9 cellular contexts compared by ENCODE assay signal in the genomic region with DNA sequence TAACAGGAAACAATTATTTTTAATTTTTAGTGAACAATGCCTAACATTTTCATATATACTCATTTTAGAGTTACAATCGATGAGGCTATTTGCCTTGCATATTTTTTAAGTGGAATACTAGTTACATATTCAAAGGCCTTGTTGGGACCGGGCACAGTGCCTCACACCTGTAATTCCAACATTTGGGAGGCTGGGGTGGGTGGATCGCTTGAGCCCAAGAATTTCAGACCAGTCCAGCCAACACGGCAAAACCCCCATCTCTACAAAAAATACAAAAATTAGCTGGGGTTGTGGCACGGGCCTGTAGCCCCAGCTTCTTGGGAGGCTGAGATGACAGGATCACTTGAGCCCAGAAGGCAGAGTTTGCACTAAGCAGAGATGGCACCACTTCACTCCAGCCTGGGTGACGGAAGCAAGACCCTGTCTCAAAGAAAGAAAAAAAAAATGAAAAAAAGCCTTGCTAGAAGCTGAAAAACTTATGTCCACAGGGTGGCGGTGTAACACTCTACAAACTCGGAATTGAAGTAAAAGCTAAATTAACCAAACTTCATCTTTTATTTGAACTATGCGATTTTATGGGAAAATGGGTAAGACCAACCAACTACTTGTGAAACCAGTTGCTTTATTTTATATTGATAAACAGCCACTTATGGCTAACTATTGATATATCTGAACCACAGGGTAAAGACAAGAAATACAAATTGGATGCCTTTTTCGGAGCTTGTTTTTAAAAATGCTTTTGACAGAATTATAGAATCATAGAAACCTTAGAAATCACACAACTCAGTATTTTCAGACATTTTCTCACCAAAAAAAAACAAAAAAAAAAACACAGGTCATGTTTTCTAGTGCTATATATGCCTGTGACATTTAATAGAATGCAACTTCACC. TPM values are rescaled to one million over a fixed set of nuclear protein-coding genes. Genes with fewer than 3 reads are reported as not detected.
A peak's percentile ranks its signal among the peaks of the same experiment; 100 is the strongest.
DNase-seq lines count a peak whose midpoint lies in the region; ATAC-seq and TF ChIP-seq lines count a peak whose summit lies in the region.
"Had no signal": no experiment of that assay in that cellular context is flagged by ENCODE, and none has a peak within 500 bp of the region (broad histone marks: within the 10 kb centered on the region; RNA-seq: fewer than 3 reads in every experiment).

No MANE protein-coding gene starts in this region.

- CTCF ChIA-PET in Calu3 (lab: Charles Lee): interaction anchor here (0.5 to 1.8 kb wide), 16 partner anchors 9 to 380 kb away, joined by 3 to 18 read pairs (median 4); partner anchors contain the start of genes GOPC and ROS1
- CTCF ChIA-PET in activated CD8-positive, alpha-beta memory T cell treated with anti-CD3 and anti-CD28 coated beads, Interleukin-2, amount 10 ng/mL, durations not matched to agents 7 days and 5 days (lab: Charles Lee): interaction anchor here (0.6 to 2.9 kb wide), 32 partner anchors 9 to 1401 kb away, joined by 3 to 69 read pairs (median 4); partner anchors contain the start of gene GOPC

- H3K9ac ChIP-seq in neural progenitor cell: no peak overlapping the region

- H2AFZ ChIP-seq in neural progenitor cell (replicated peaks): peak overlapping the region; percentile 62

- no TSS peak for BruUV-seq in Calu3 (replicated peaks; lab: Mats Ljungman, UMichigan)

- H3K4me1 ChIP-seq in neural progenitor cell: peaks cover 3% of the 10 kb centered on the region
- peaks cover 0 to 34% (median 6%) of the 10 kb centered on the region in 4 donors for H3K4me1 ChIP-seq in transverse colon

- H3K4me3 ChIP-seq in neural progenitor cell (no peak overlapping the region), transverse colon (no peak overlapping the region)

- no peaks in the 10 kb centered on the region for H3F3A ChIP-seq in neural progenitor cell (ENCODE audit: low read depth)

- H3K27ac ChIP-seq in neural progenitor cell (no peak overlapping the region), transverse colon (no peak overlapping the region)

- H3K36me3 ChIP-seq in neural progenitor cell: no peaks in the 10 kb centered on the region
- no peaks in the 10 kb centered on the region for H3K36me3 ChIP-seq in transverse colon

- ATAC-seq in HG03354 (IDR thresholded peaks at IDR 0.05; ENCODE audit: poor library complexity, severe bottlenecking, unreplicated experiment) (peak; percentile 65), HG02763 (IDR thresholded peaks at IDR 0.05; ENCODE audit: unreplicated experiment) (no peak)
- peak; percentile 47 for ATAC-seq in activated CD8-positive, alpha-beta memory T cell treated with anti-CD3 and anti-CD28 coated beads, Interleukin-2, amount 10 ng/mL, durations not matched to agents 7 days and 5 days

- TF ChIP-seq CTCF in Calu3 (IDR thresholded peaks at IDR 0.05; ENCODE audit: unreplicated experiment): peak; percentile 72
- TF ChIP-seq CTCF in neural progenitor cell (IDR thresholded peaks at IDR 0.05): peak; percentile 91
- TF ChIP-seq CTCF in transverse colon (IDR thresholded peaks at IDR 0.05): peak; percentile 64 to 83 (median 72)

- WGBS in transverse colon (ENCODE audit: low coverage in 1 of 2), 2 donors: 27 to 34% methylated on average over 7 to 10 of the region's 10 CpGs

- H3K4me2 ChIP-seq in neural progenitor cell: no peak overlapping the region

- H3K27ac Mint-ChIP-seq in Calu3 (ENCODE audit: unreplicated experiment): peak overlapping the region; percentile 33
- H3K27ac Mint-ChIP-seq in activated CD8-positive, alpha-beta memory T cell treated with anti-CD3 and anti-CD28 coated beads, Interleukin-2, amount 10 ng/mL, durations not matched to agents 7 days and 5 days: no peak overlapping the region
- no peak overlapping the region for H3K27ac Mint-ChIP-seq in neural progenitor cell
- H3K27ac Mint-ChIP-seq: T-helper 1 cell treated with Interleukin-12 subunit alpha and Interleukin-12 subunit beta and Interleukin-4 antibody, amounts not matched to agents 30 μg/mL and 1 μg/mL, for 36 hours had no signal

- no peaks in the 10 kb centered on the region for H3K79me2 ChIP-seq in neural progenitor cell (ENCODE audit: low read depth)

- H3K36me3 Mint-ChIP-seq in Calu3 (ENCODE audit: insufficient read depth, unreplicated experiment) (no peaks in the 10 kb centered on the region), neural progenitor cell (no peaks in the 10 kb centered on the region)
- no peaks in the 10 kb centered on the region for H3K36me3 Mint-ChIP-seq in activated CD8-positive, alpha-beta memory T cell treated with anti-CD3 and anti-CD28 coated beads, Interleukin-2, amount 10 ng/mL, durations not matched to agents 7 days and 5 days

- no peaks in the 10 kb centered on the region for H3K27me3 Mint-ChIP-seq in Calu3 (ENCODE audit: unreplicated experiment)
- H3K27me3 Mint-ChIP-seq in activated CD8-positive, alpha-beta memory T cell treated with anti-CD3 and anti-CD28 coated beads, Interleukin-2, amount 10 ng/mL, durations not matched to agents 7 days and 5 days: peaks cover 53% of the 10 kb centered on the region
- H3K27me3 Mint-ChIP-seq in neural progenitor cell (ENCODE audit: insufficient read depth, low read depth): no peaks in the 10 kb centered on the region

- intact Hi-C loops in Calu3 (cut with micrococcal nuclease; ENCODE audit: unreplicated experiment) (loop anchor here (1.0 to 5.0 kb wide), 6 partner anchors 25 to 155 kb away; partner anchors contain the start of genes DCBLD1 and ROS1), transverse colon (cut with DNase I; ENCODE audit: low total_unique reads) (loop anchor here (1.0 to 5.0 kb wide), 2 partner anchors 7 to 108 kb away; no protein-coding TSS in a partner anchor)

- peaks cover 2% of the 10 kb centered on the region for H3K9me3 Mint-ChIP-seq in Calu3 (ENCODE audit: low read depth, unreplicated experiment)
- no peaks in the 10 kb centered on the region for H3K9me3 Mint-ChIP-seq in activated CD8-positive, alpha-beta memory T cell treated with anti-CD3 and anti-CD28 coated beads, Interleukin-2, amount 10 ng/mL, durations not matched to agents 7 days and 5 days (ENCODE audit: low read depth)
- no peaks in the 10 kb centered on the region for H3K9me3 Mint-ChIP-seq in neural progenitor cell
- H3K9me3 Mint-ChIP-seq: T-helper 1 cell treated with Interleukin-12 subunit alpha and Interleukin-12 subunit beta and Interleukin-4 antibody, amounts not matched to agents 30 μg/mL and 1 μg/mL, for 36 hours had no signal

- TF ChIP-seq EP300 in transverse colon (IDR thresholded peaks at IDR 0.05; ENCODE audit: low read depth): no peak

- H3K4me3 Mint-ChIP-seq in Calu3 (ENCODE audit: low read depth, unreplicated experiment): no peak overlapping the region
- H3K4me3 Mint-ChIP-seq in activated CD8-positive, alpha-beta memory T cell treated with anti-CD3 and anti-CD28 coated beads, Interleukin-2, amount 10 ng/mL, durations not matched to agents 7 days and 5 days: no peak overlapping the region
- H3K4me3 Mint-ChIP-seq in neural progenitor cell: no peak overlapping the region
- H3K4me3 Mint-ChIP-seq: T-helper 1 cell treated with Interleukin-12 subunit alpha and Interleukin-12 subunit beta and Interleukin-4 antibody, amounts not matched to agents 30 μg/mL and 1 μg/mL, for 36 hours had no signal

- no peaks in the 10 kb centered on the region for H3K9me3 ChIP-seq in neural progenitor cell (ENCODE audit: low read depth)
- H3K9me3 ChIP-seq in transverse colon: no peaks in the 10 kb centered on the region

- H3K4me1 Mint-ChIP-seq in Calu3 (ENCODE audit: low read depth, unreplicated experiment) (peaks cover 41% of the 10 kb centered on the region), neural progenitor cell (peaks cover 6% of the 10 kb centered on the region)
- no peaks in the 10 kb centered on the region for H3K4me1 Mint-ChIP-seq in activated CD8-positive, alpha-beta memory T cell treated with anti-CD3 and anti-CD28 coated beads, Interleukin-2, amount 10 ng/mL, durations not matched to agents 7 days and 5 days

- no peaks in the 10 kb centered on the region for H4K20me1 ChIP-seq in neural progenitor cell (ENCODE audit: low read depth)

- H3K27me3 ChIP-seq in neural progenitor cell: no peaks in the 10 kb centered on the region
- H3K27me3 ChIP-seq in transverse colon: peaks cover 30% of the 10 kb centered on the region

- in situ Hi-C loops in transverse colon (cut with MboI; ENCODE audit: low pct_ligation_motif_present in 1 of 4, low pct_unique_long_range_greater_than_20kb in 1 of 4, low sequenced_read_pairs in 3 of 4): loop anchor here in 3 of 4 donors (5.0 to 10.0 kb wide), 2 partner anchors 103 to 105 kb away; no protein-coding TSS in a partner anchor

- DNase-seq in Calu3 (peak; percentile 70), NOMO-1 treated with DMSO at 0.1 percent for 48 hours (lab: John Stamatoyannopoulos, UW; ENCODE audit: unreplicated experiment) (peak; percentile 65), erythroblast (lab: John Stamatoyannopoulos, UW) (peak; percentile 58 to 74), neural progenitor cell (ENCODE audit: low spot score) (peak; percentile 77), transverse colon (peak; percentile 58)
- DNase-seq in activated CD8-positive, alpha-beta memory T cell treated with anti-CD3 and anti-CD28 coated beads, Interleukin-2, amount 10 ng/mL, durations not matched to agents 7 days and 5 days: peak; percentile 69

- TF ChIP-seq POLR2A in erythroblast (IDR thresholded peaks at IDR 0.05; ENCODE audit: low read length): no peak
- TF ChIP-seq POLR2A in transverse colon (IDR thresholded peaks at IDR 0.05): no peak

RNA-seq across cellular contexts. Expression of gene ROS1, which starts 24.1 kb away (rescaled TPM):
- 5.1 and 8.1 TPM in 2 replicates for total RNA-seq in Calu3 (2022)
- total RNA-seq in activated CD8-positive, alpha-beta memory T cell treated with anti-CD3 and anti-CD28 coated beads, Interleukin-2, amount 10 ng/mL, durations not matched to agents 7 days and 5 days: not detected
- not detected in 2 replicates for total RNA-seq in neural progenitor cell (ENCODE audit: low replicate concordance)
- 1 to 10 TPM in 2 of 4 donors, under 1 TPM in 1, not detected in 1; 0.80 to 4.1 (median 2.5) TPM for total RNA-seq in transverse colon

RNA-seq across cellular contexts. Expression of gene DCBLD1, which starts 32.7 kb away (rescaled TPM):
- total RNA-seq in Calu3 (2022) (22.3 and 28.2 TPM in 2 replicates), neural progenitor cell (ENCODE audit: low replicate concordance) (6.4 and 7.5 TPM in 2 replicates), transverse colon (10 to 100 TPM in 2 of 4 donors, 1 to 10 TPM in 2; 2.2 to 19.4 (median 10.7) TPM)
- total RNA-seq in activated CD8-positive, alpha-beta memory T cell treated with anti-CD3 and anti-CD28 coated beads, Interleukin-2, amount 10 ng/mL, durations not matched to agents 7 days and 5 days: 1 to 10 TPM; 5.8 to 6.1 TPM
